ENCODE assay signal across 20 cellular contexts in the genomic region with DNA sequence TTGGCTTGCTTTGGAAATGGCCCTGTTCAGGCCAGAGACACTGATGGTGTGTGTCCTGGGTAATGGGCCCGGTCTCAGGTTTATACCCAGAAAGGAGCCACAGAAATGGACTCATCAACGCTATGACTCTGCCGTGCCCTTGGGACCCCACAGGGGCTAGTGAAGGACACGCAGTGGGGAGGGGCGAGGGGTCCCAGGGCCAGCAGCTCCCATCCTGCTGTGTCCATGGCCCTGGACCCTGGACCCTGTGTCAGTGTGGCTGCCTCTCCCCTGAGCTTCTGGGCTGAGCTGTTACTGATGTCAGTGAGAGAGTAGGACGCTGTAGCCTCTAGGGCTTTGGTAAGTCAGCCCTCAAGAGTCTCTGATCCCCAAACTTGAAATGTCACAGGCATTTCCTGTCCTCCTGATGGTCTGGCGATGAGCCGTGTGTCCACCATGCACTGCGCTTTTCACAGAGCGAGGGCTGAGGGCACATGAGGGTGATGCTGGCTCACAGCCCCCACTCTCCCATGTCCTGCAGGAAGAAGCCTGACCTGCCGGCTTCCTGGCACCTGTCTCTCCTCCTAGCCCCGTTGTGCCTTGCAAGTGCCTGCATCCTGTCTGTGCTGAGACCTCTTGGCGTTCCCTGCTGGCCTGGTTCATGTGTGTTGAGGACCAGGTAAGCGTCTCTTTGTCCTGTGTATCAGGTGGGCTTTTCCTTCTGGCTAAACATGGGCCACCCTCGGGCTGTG. TPM values are rescaled to one million over a fixed set of nuclear protein-coding genes. Genes with fewer than 3 reads are reported as not detected.
DNase-seq lines count a peak whose midpoint lies in the region; ATAC-seq, FAIRE-seq and TF ChIP-seq lines count a peak whose summit lies in the region.
"Had no signal": no experiment of that assay in that cellular context is flagged by ENCODE, and none has a peak within 500 bp of the region (broad histone marks: within the 10 kb centered on the region; RNA-seq: fewer than 3 reads in every experiment).

No MANE protein-coding gene starts in this region.

- peaks cover 46% of the 10 kb centered on the region for H3K36me3 Mint-ChIP-seq in activated naive CD8-positive, alpha-beta T cell treated with anti-CD3 and anti-CD28 coated beads, Interleukin-2, amount 10 ng/mL, durations not matched to agents 7 days and 5 days
- peaks cover 40% of the 10 kb centered on the region for H3K36me3 Mint-ChIP-seq in activated naive CD8-positive, alpha-beta T cell treated with anti-CD3 and anti-CD28 coated beads for 36 hours
- H3K36me3 Mint-ChIP-seq in naive thymus-derived CD8-positive, alpha-beta T cell, result peaks cover 0 to 59% (median 3%) of the 10 kb centered on the region in 3 donors

- H3K9me3 ChIP-seq in Loucy (ENCODE audit: insufficient read depth, low read depth, low read length), result no peaks in the 10 kb centered on the region

- H3F3A ChIP-seq in Loucy (ENCODE audit: low read depth), result no peaks in the 10 kb centered on the region

- no peak overlapping the region for H2AFZ ChIP-seq in Loucy (ENCODE audit: low read length)

- POLR2A ChIA-PET in activated naive CD8-positive, alpha-beta T cell treated with anti-CD3 and anti-CD28 coated beads, Interleukin-2, amount 10 ng/mL, durations not matched to agents 7 days and 5 days (lab: Charles Lee), result no interaction called here
- POLR2A ChIA-PET in naive thymus-derived CD8-positive, alpha-beta T cell (lab: Charles Lee), result interaction anchor here (0.6 to 1.2 kb wide), 2 partner anchors 33 to 51 kb away, joined by 3 to 4 read pairs; a partner anchor contains a TSS

- no peak overlapping the region for H3K4me3 Mint-ChIP-seq in activated naive CD8-positive, alpha-beta T cell treated with anti-CD3 and anti-CD28 coated beads, Interleukin-2, amount 10 ng/mL, durations not matched to agents 7 days and 5 days
- no peak overlapping the region for H3K4me3 Mint-ChIP-seq in activated naive CD8-positive, alpha-beta T cell treated with anti-CD3 and anti-CD28 coated beads for 36 hours
- H3K4me3 Mint-ChIP-seq in naive thymus-derived CD8-positive, alpha-beta T cell, result no peak overlapping the region
- H3K4me3 Mint-ChIP-seq: H9 had no signal

- no peaks in the 10 kb centered on the region for H3K27me3 Mint-ChIP-seq in activated naive CD8-positive, alpha-beta T cell treated with anti-CD3 and anti-CD28 coated beads, Interleukin-2, amount 10 ng/mL, durations not matched to agents 7 days and 5 days
- no peaks in the 10 kb centered on the region for H3K27me3 Mint-ChIP-seq in activated naive CD8-positive, alpha-beta T cell treated with anti-CD3 and anti-CD28 coated beads for 36 hours
- H3K27me3 Mint-ChIP-seq in naive thymus-derived CD8-positive, alpha-beta T cell, result no peaks in the 10 kb centered on the region
- H3K27me3 Mint-ChIP-seq: IgD-negative memory B cell had no signal

- H3K4me1 Mint-ChIP-seq in activated naive CD8-positive, alpha-beta T cell treated with anti-CD3 and anti-CD28 coated beads, Interleukin-2, amount 10 ng/mL, durations not matched to agents 7 days and 5 days, result peaks cover 21% of the 10 kb centered on the region
- peaks cover 25% of the 10 kb centered on the region for H3K4me1 Mint-ChIP-seq in activated naive CD8-positive, alpha-beta T cell treated with anti-CD3 and anti-CD28 coated beads for 36 hours
- H3K4me1 Mint-ChIP-seq in naive thymus-derived CD8-positive, alpha-beta T cell, result peaks cover 18 to 36% (median 31%) of the 10 kb centered on the region in 4 donors

- ATAC-seq in activated naive CD8-positive, alpha-beta T cell treated with anti-CD3 and anti-CD28 coated beads, Interleukin-2, amount 10 ng/mL, durations not matched to agents 7 days and 5 days (ENCODE audit: low read depth), result no peak
- ATAC-seq in naive thymus-derived CD8-positive, alpha-beta T cell, result no peak
- ATAC-seq: PC-3 had no signal

- peak overlapping the region; percentile 45 for H3K27ac Mint-ChIP-seq in activated naive CD8-positive, alpha-beta T cell treated with anti-CD3 and anti-CD28 coated beads, Interleukin-2, amount 10 ng/mL, durations not matched to agents 7 days and 5 days
- H3K27ac Mint-ChIP-seq in activated naive CD8-positive, alpha-beta T cell treated with anti-CD3 and anti-CD28 coated beads for 36 hours, result no peak overlapping the region
- peak overlapping the region in 7 of 10 donors; percentile 13 to 85 (median 57) for H3K27ac Mint-ChIP-seq in naive thymus-derived CD8-positive, alpha-beta T cell
- H3K27ac Mint-ChIP-seq: IgD-negative memory B cell had no signal

- H3K9me3 Mint-ChIP-seq in activated naive CD8-positive, alpha-beta T cell treated with anti-CD3 and anti-CD28 coated beads, Interleukin-2, amount 10 ng/mL, durations not matched to agents 7 days and 5 days, result no peaks in the 10 kb centered on the region
- H3K9me3 Mint-ChIP-seq in activated naive CD8-positive, alpha-beta T cell treated with anti-CD3 and anti-CD28 coated beads for 36 hours, result peaks cover 2% of the 10 kb centered on the region
- H3K9me3 Mint-ChIP-seq in naive thymus-derived CD8-positive, alpha-beta T cell, result no peaks in the 10 kb centered on the region
- H3K9me3 Mint-ChIP-seq: H9, IgD-negative memory B cell had no signal

- FAIRE-seq in urothelium cell line (lab: Jason Lieb, UNC), result peak; percentile 62

- no peaks in the 10 kb centered on the region for H3K27me3 ChIP-seq in Loucy (ENCODE audit: insufficient read depth, low read length, poor library complexity, severe bottlenecking)
- H3K27me3 ChIP-seq: BLaER1 treated with 17β-estradiol and CSF1 and Interleukin-3, amounts not matched to agents 10 nM and 100 nM had no signal

- no peak overlapping the region for H3K9ac ChIP-seq in Loucy (ENCODE audit: low read depth, low read length, poor library complexity, severe bottlenecking)
- H3K9ac ChIP-seq: BLaER1 treated with 17β-estradiol and CSF1 and Interleukin-3, amounts not matched to agents 10 nM and 100 nM had no signal

- peaks cover 33% of the 10 kb centered on the region for H4K20me1 ChIP-seq in Loucy (ENCODE audit: insufficient read depth, low read length, poor library complexity, severe bottlenecking)

- TF ChIP-seq CTCF in Loucy (conservative IDR thresholded peaks at IDR 0.05; ENCODE audit: low read length), result no peak

- no peaks in the 10 kb centered on the region for H3K9me2 ChIP-seq in Loucy (replicated peaks; ENCODE audit: low read depth, low read length)

- H3K4me2 ChIP-seq in Loucy (ENCODE audit: low read depth, low read length, poor library complexity, severe bottlenecking), result peak overlapping the region; percentile 80

- no peak for DNase-seq in activated naive CD8-positive, alpha-beta T cell treated with anti-CD3 and anti-CD28 coated beads, Interleukin-2, amount 10 ng/mL, durations not matched to agents 7 days and 5 days
- no peak for DNase-seq in activated naive CD8-positive, alpha-beta T cell treated with anti-CD3 and anti-CD28 coated beads for 36 hours
- no peak for DNase-seq in naive thymus-derived CD8-positive, alpha-beta T cell
- no peak for DNase-seq in urothelium cell line (ENCODE audit: low spot score)
- no peak for DNase-seq in DMS 273 treated with DMSO at 0.1 percent for 48 hours (lab: John Stamatoyannopoulos, UW)
- no peak for DNase-seq in inferior parietal cortex (ENCODE audit: extremely low spot score)
- DNase-seq: GDM1, H9, Karpas-422, MM.1S, NCI-H1092, NCI-H1436 treated with DMSO at 0.1 percent for 48 hours, NCI-H2029, NCI-H345, NCI-H524 treated with DMSO at 0.1 percent for 48 hours, PC-3, RPMI8226 had no signal

- peaks cover 44% of the 10 kb centered on the region; the same call in 1 of the 2 replicates for H3K36me3 ChIP-seq in Loucy (ENCODE audit: insufficient read depth, low read length)

- no peak overlapping the region for H3K4me3 ChIP-seq in Loucy (ENCODE audit: low read length, poor library complexity, severe bottlenecking)
- H3K4me3 ChIP-seq: BLaER1 treated with 17β-estradiol and CSF1 and Interleukin-3, amounts not matched to agents 10 nM and 100 nM had no signal

- peaks cover 46% of the 10 kb centered on the region for H3K79me2 ChIP-seq in Loucy (ENCODE audit: insufficient read depth, low read length)

- H3K4me1 ChIP-seq in Loucy (ENCODE audit: insufficient read depth, low read length, poor library complexity, severe bottlenecking), result peaks cover 29% of the 10 kb centered on the region

RNA-seq across cellular contexts. Expression of a gene that starts 4.4 kb away (rescaled TPM):
- 10 to 100 TPM; 42.6 to 43.7 TPM for total RNA-seq in activated naive CD8-positive, alpha-beta T cell treated with anti-CD3 and anti-CD28 coated beads, Interleukin-2, amount 10 ng/mL, durations not matched to agents 7 days and 5 days
- 10 to 100 TPM; 17.2 to 19.0 TPM for total RNA-seq in activated naive CD8-positive, alpha-beta T cell treated with anti-CD3 and anti-CD28 coated beads for 36 hours
- 10 to 100 TPM; 65.5 to 77.9 TPM for total RNA-seq in naive thymus-derived CD8-positive, alpha-beta T cell
- polyA plus RNA-seq in naive thymus-derived CD8-positive, alpha-beta T cell, result 1 to 10 TPM in 2 of 3 donors, under 1 TPM in 1; 0.96 to 5.7 (median 1.8) TPM

RNA-seq across cellular contexts. Expression of a gene that starts 26.1 kb away (rescaled TPM):
- 1 to 10 TPM; 4.7 to 4.9 TPM for total RNA-seq in activated naive CD8-positive, alpha-beta T cell treated with anti-CD3 and anti-CD28 coated beads, Interleukin-2, amount 10 ng/mL, durations not matched to agents 7 days and 5 days
- total RNA-seq in activated naive CD8-positive, alpha-beta T cell treated with anti-CD3 and anti-CD28 coated beads for 36 hours, result 1 to 10 TPM; 2.2 TPM
- 1 to 10 TPM; 9.4 to 9.5 TPM for total RNA-seq in naive thymus-derived CD8-positive, alpha-beta T cell
- 1 to 10 TPM; 3.1 to 8.2 (median 3.8) TPM for polyA plus RNA-seq in naive thymus-derived CD8-positive, alpha-beta T cell

RNA-seq across cellular contexts. Expression of a gene that starts 51.6 kb away (rescaled TPM):
- total RNA-seq in activated naive CD8-positive, alpha-beta T cell treated with anti-CD3 and anti-CD28 coated beads, Interleukin-2, amount 10 ng/mL, durations not matched to agents 7 days and 5 days, result 10 to 100 TPM; 42.8 to 47.3 TPM
- 10 to 100 TPM; 31.9 to 35.0 TPM for total RNA-seq in activated naive CD8-positive, alpha-beta T cell treated with anti-CD3 and anti-CD28 coated beads for 36 hours
- 10 to 100 TPM; 57.4 to 61.8 TPM for total RNA-seq in naive thymus-derived CD8-positive, alpha-beta T cell
- polyA plus RNA-seq in naive thymus-derived CD8-positive, alpha-beta T cell, result 10 to 100 TPM; 29.4 to 43.3 (median 30.2) TPM
